ENCODE assay signal across 1 cellular context in the genomic region with DNA sequence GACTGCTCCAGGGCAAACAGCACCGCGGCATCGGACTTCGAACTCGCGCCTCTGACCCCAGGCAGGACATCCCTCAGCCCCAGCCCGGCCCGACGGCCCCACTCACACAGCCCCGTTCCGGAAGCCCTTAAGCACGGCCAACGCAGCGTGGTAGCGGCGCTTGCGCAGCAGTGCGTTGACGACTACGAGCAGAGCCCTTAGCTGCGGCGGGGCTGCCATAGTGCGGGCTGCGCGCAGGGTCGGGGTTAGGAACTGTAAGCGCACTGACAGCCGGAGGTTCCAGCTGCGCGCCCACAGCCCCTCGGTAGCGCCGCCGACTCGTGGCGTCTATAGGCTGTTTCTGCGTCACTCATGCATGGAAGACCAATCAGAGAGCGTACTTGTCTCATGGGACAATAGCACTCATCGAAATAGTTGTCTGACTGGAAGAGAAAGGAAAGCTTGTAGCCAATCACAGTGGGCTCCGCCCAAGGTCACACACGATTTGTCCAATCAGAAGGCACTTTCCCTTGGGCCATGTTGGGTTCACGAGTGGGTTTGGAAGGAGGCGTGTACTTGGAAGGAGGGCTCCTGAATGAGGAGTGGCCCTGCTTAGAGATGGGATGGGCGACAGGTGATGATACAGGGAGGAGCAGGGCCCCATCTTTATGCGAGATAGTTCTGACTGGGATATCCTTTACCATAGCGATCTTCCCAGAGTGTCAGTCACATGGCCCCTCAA.
TF ChIP-seq lines count a peak whose summit lies in the region.

Gene PXMP4 (minus strand): TSS at position 322 of the 721 bp plus-strand sequence. CDS start 103 bp downstream, at position 219.

TF ChIP-seq in HepG2, 621 proteins besides CTCF, POLR2A, EP300 and RAD21 (continued from another document and continues in another):
- TF ChIP-seq, protein P1, sequence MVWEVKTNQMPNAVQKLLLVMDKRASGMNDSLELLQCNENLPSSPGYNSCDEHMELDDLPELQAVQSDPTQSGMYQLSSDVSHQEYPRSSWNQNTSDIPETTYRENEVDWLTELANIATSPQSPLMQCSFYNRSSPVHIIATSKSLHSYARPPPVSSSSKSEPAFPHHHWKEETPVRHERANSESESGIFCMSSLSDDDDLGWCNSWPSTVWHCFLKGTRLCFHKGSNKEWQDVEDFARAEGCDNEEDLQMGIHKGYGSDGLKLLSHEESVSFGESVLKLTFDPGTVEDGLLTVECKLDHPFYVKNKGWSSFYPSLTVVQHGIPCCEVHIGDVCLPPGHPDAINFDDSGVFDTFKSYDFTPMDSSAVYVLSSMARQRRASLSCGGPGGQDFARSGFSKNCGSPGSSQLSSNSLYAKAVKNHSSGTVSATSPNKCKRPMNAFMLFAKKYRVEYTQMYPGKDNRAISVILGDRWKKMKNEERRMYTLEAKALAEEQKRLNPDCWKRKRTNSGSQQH (CRISPR knock-in tag; IDR thresholded peaks at IDR 0.05; ENCODE audit: low read depth), result no peak
- TF ChIP-seq NR2F2 (IDR thresholded peaks at IDR 0.05; ENCODE audit: borderline replicate concordance, low read depth) (no peak), YY1 (IDR thresholded peaks at IDR 0.05; ENCODE audit: insufficient read depth, insufficient replicate concordance, low read depth, low read length) (no peak), ZNF772 (CRISPR knock-in tag; IDR thresholded peaks at IDR 0.05) (no peak; the same call in 1 of the 2 replicates), BRCA1 (CRISPR knock-in tag; IDR thresholded peaks at IDR 0.05) (no peak), RARA (CRISPR knock-in tag; IDR thresholded peaks at IDR 0.05) (no peak), ISL2 (CRISPR knock-in tag; IDR thresholded peaks at IDR 0.05) (no peak), ZNF33B (CRISPR knock-in tag; IDR thresholded peaks at IDR 0.05) (no peak), NFYC (CRISPR knock-in tag; IDR thresholded peaks at IDR 0.05) (peak; percentile 65), ZFP62 (CRISPR knock-in tag; IDR thresholded peaks at IDR 0.05) (no peak), KMT2A (CRISPR knock-in tag; IDR thresholded peaks at IDR 0.05) (no peak), MXI1 (IDR thresholded peaks at IDR 0.05; ENCODE audit: borderline replicate concordance, low read depth, low read length) (no peak), ARHGAP35 (CRISPR knock-in tag; IDR thresholded peaks at IDR 0.05; ENCODE audit: borderline replicate concordance) (no peak), TBX2 (CRISPR knock-in tag; IDR thresholded peaks at IDR 0.05; ENCODE audit: borderline replicate concordance) (peak; percentile 45; the same call in 1 of the 2 replicates), NFATC3 (CRISPR knock-in tag; IDR thresholded peaks at IDR 0.05) (no peak), ZSCAN9 (CRISPR knock-in tag; IDR thresholded peaks at IDR 0.05; ENCODE audit: borderline replicate concordance) (no peak), TEF (CRISPR knock-in tag; IDR thresholded peaks at IDR 0.05) (no peak), HOXA3 (CRISPR knock-in tag; IDR thresholded peaks at IDR 0.05) (peak; percentile 94), HOXD1 (CRISPR knock-in tag; IDR thresholded peaks at IDR 0.05) (no peak), DR1 (CRISPR knock-in tag; IDR thresholded peaks at IDR 0.05) (no peak), FOXM1 (CRISPR knock-in tag; IDR thresholded peaks at IDR 0.05) (no peak), ZBTB21 (CRISPR knock-in tag; IDR thresholded peaks at IDR 0.05) (no peak), TGIF2 (CRISPR knock-in tag; IDR thresholded peaks at IDR 0.05) (no peak), ZSCAN29 (CRISPR knock-in tag; conservative IDR thresholded peaks at IDR 0.05) (no peak), ARID3A (IDR thresholded peaks at IDR 0.05; ENCODE audit: low read depth, low read length) (no peak), SP140L (CRISPR knock-in tag; IDR thresholded peaks at IDR 0.05; ENCODE audit: borderline replicate concordance) (no peak), ZNF30 (CRISPR knock-in tag; IDR thresholded peaks at IDR 0.05) (0 out of 2 replicates have a peak, but pooled peaks have one; percentile 50), CENPT (CRISPR knock-in tag; IDR thresholded peaks at IDR 0.05; ENCODE audit: low read depth) (peak; percentile 50; the same call in 1 of the 2 replicates), ZNF703 (CRISPR knock-in tag; IDR thresholded peaks at IDR 0.05; ENCODE audit: borderline replicate concordance) (no peak), NFE2L1 (CRISPR knock-in tag; IDR thresholded peaks at IDR 0.05; ENCODE audit: borderline replicate concordance) (no peak), ZFYVE20 (CRISPR knock-in tag; IDR thresholded peaks at IDR 0.05; ENCODE audit: borderline replicate concordance, low read depth) (no peak), ZSCAN25 (CRISPR knock-in tag; IDR thresholded peaks at IDR 0.05) (no peak), PLRG1 (conservative IDR thresholded peaks at IDR 0.05) (no peak)
- TF ChIP-seq, protein P2, sequence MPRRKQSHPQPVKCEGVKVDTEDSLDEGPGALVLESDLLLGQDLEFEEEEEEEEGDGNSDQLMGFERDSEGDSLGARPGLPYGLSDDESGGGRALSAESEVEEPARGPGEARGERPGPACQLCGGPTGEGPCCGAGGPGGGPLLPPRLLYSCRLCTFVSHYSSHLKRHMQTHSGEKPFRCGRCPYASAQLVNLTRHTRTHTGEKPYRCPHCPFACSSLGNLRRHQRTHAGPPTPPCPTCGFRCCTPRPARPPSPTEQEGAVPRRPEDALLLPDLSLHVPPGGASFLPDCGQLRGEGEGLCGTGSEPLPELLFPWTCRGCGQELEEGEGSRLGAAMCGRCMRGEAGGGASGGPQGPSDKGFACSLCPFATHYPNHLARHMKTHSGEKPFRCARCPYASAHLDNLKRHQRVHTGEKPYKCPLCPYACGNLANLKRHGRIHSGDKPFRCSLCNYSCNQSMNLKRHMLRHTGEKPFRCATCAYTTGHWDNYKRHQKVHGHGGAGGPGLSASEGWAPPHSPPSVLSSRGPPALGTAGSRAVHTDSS (CRISPR knock-in tag; conservative IDR thresholded peaks at IDR 0.05), result no peak
- TF ChIP-seq, protein P3, sequence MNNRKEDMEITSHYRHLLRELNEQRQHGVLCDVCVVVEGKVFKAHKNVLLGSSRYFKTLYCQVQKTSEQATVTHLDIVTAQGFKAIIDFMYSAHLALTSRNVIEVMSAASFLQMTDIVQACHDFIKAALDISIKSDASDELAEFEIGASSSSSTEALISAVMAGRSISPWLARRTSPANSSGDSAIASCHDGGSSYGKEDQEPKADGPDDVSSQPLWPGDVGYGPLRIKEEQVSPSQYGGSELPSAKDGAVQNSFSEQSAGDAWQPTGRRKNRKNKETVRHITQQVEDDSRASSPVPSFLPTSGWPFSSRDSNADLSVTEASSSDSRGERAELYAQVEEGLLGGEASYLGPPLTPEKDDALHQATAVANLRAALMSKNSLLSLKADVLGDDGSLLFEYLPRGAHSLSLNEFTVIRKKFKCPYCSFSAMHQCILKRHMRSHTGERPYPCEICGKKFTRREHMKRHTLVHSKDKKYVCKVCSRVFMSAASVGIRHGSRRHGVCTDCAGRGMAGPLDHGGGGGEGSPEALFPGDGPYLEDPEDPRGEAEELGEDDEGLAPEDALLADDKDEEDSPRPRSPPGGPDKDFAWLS (CRISPR knock-in tag; IDR thresholded peaks at IDR 0.05; ENCODE audit: borderline replicate concordance), result no peak
- TF ChIP-seq, protein P4, sequence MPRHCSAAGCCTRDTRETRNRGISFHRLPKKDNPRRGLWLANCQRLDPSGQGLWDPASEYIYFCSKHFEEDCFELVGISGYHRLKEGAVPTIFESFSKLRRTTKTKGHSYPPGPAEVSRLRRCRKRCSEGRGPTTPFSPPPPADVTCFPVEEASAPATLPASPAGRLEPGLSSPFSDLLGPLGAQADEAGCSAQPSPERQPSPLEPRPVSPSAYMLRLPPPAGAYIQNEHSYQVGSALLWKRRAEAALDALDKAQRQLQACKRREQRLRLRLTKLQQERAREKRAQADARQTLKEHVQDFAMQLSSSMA (CRISPR knock-in tag; IDR thresholded peaks at IDR 0.05), result no peak
- TF ChIP-seq, protein P5, sequence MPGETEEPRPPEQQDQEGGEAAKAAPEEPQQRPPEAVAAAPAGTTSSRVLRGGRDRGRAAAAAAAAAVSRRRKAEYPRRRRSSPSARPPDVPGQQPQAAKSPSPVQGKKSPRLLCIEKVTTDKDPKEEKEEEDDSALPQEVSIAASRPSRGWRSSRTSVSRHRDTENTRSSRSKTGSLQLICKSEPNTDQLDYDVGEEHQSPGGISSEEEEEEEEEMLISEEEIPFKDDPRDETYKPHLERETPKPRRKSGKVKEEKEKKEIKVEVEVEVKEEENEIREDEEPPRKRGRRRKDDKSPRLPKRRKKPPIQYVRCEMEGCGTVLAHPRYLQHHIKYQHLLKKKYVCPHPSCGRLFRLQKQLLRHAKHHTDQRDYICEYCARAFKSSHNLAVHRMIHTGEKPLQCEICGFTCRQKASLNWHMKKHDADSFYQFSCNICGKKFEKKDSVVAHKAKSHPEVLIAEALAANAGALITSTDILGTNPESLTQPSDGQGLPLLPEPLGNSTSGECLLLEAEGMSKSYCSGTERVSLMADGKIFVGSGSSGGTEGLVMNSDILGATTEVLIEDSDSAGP (CRISPR knock-in tag; IDR thresholded peaks at IDR 0.05; ENCODE audit: borderline replicate concordance), result peak; percentile 57; the same call in 1 of the 2 replicates
- TF ChIP-seq, protein P6, sequence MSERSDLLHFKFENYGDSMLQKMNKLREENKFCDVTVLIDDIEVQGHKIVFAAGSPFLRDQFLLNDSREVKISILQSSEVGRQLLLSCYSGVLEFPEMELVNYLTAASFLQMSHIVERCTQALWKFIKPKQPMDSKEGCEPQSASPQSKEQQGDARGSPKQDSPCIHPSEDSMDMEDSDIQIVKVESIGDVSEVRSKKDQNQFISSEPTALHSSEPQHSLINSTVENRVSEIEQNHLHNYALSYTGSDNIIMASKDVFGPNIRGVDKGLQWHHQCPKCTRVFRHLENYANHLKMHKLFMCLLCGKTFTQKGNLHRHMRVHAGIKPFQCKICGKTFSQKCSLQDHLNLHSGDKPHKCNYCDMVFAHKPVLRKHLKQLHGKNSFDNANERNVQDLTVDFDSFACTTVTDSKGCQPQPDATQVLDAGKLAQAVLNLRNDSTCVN (CRISPR knock-in tag; IDR thresholded peaks at IDR 0.05; ENCODE audit: borderline replicate concordance), result no peak
- TF ChIP-seq, protein P7, sequence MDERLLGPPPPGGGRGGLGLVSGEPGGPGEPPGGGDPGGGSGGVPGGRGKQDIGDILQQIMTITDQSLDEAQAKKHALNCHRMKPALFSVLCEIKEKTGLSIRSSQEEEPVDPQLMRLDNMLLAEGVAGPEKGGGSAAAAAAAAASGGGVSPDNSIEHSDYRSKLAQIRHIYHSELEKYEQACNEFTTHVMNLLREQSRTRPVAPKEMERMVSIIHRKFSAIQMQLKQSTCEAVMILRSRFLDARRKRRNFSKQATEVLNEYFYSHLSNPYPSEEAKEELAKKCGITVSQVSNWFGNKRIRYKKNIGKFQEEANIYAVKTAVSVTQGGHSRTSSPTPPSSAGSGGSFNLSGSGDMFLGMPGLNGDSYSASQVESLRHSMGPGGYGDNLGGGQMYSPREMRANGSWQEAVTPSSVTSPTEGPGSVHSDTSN (CRISPR knock-in tag; IDR thresholded peaks at IDR 0.05), result peak; percentile 61; the same call in 1 of the 2 replicates
- TF ChIP-seq, protein P8, sequence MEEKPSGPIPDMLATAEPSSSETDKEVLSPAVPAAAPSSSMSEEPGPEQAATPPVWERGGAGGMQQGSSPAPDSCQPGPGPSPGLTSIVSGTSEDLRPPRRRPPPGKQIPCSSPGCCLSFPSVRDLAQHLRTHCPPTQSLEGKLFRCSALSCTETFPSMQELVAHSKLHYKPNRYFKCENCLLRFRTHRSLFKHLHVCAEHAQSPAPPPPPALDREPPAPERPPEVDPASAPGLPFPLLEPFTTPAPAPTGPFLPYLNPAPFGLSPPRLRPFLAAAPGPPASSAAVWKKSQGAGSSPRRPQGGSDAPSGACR (CRISPR knock-in tag; IDR thresholded peaks at IDR 0.05), result 0 out of 2 replicates have a peak, but pooled peaks have one; percentile 22
- TF ChIP-seq, protein P9, sequence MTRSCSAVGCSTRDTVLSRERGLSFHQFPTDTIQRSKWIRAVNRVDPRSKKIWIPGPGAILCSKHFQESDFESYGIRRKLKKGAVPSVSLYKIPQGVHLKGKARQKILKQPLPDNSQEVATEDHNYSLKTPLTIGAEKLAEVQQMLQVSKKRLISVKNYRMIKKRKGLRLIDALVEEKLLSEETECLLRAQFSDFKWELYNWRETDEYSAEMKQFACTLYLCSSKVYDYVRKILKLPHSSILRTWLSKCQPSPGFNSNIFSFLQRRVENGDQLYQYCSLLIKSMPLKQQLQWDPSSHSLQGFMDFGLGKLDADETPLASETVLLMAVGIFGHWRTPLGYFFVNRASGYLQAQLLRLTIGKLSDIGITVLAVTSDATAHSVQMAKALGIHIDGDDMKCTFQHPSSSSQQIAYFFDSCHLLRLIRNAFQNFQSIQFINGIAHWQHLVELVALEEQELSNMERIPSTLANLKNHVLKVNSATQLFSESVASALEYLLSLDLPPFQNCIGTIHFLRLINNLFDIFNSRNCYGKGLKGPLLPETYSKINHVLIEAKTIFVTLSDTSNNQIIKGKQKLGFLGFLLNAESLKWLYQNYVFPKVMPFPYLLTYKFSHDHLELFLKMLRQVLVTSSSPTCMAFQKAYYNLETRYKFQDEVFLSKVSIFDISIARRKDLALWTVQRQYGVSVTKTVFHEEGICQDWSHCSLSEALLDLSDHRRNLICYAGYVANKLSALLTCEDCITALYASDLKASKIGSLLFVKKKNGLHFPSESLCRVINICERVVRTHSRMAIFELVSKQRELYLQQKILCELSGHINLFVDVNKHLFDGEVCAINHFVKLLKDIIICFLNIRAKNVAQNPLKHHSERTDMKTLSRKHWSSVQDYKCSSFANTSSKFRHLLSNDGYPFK (CRISPR knock-in tag; IDR thresholded peaks at IDR 0.05; ENCODE audit: borderline replicate concordance), result no peak
- TF ChIP-seq, protein P10, sequence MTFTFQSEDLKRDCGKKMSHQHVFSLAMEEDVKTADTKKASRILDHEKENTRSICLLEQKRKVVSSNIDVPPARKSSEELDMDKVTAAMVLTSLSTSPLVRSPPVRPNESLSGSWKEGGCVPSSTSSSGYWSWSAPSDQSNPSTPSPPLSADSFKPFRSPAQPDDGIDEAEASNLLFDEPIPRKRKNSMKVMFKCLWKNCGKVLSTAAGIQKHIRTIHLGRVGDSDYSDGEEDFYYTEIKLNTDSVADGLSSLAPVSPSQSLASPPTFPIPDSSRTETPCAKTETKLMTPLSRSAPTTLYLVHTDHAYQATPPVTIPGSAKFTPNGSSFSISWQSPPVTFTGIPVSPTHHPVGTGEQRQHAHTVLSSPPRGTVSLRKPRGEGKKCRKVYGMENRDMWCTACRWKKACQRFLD (CRISPR knock-in tag; IDR thresholded peaks at IDR 0.05; ENCODE audit: borderline replicate concordance), result no peak
